ENCODE assay signal across 8 cellular contexts in the genomic region with DNA sequence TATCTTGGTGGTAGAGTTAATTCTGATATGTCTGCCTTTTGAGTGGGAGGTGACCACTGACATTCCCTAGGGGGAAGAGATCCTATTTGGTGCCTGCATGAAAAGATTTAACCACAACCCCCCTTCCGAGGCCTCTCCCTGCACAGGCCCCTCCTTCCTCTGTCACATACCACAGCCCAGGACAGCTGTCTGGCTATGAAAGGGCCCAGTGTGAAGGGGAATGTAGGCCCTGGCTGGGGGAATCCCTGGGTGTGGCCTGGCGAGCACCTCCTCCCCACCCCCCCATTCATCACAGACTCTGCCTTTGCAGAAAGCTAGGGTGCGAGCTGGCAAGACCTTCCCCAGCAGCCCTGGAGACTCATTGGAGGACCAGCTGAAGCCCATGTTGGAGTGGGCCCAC. TPM values are rescaled to one million over a fixed set of nuclear protein-coding genes. Genes with fewer than 3 reads are reported as not detected.
DNase-seq lines count a peak whose midpoint lies in the region; ATAC-seq and FAIRE-seq lines count a peak whose summit lies in the region.

No MANE protein-coding gene starts in this region.

- ATAC-seq in GM21423 (IDR thresholded peaks at IDR 0.05; ENCODE audit: unreplicated experiment) (peak; percentile 79), HG03139 (IDR thresholded peaks at IDR 0.05; ENCODE audit: unreplicated experiment) (no peak)

- DNase-seq in CMK (ENCODE audit: low read depth) (peak; percentile 83), NCI-H82 (lab: John Stamatoyannopoulos, UW) (peak; percentile 74), epidermal melanocyte (ENCODE audit: insufficient read length, low spot score) (peak; percentile 96), urothelium cell line (ENCODE audit: low spot score) (peak; percentile 79), G401 (ENCODE audit: low spot score) (no peak), T1000 (lab: John Stamatoyannopoulos, UW) (no peak)

- in situ Hi-C loops in G401 (cut with HindIII; ENCODE audit: low sequenced_read_pairs): loop anchor here (25.0 kb wide), 1 partner anchor 105 kb away; no protein-coding TSS in a partner anchor

- FAIRE-seq in urothelium cell line (lab: Jason Lieb, UNC): no peak

RNA-seq across cellular contexts. Expression of a gene that starts 27.4 kb away (rescaled TPM):
- 99.3 and 149 TPM in 2 replicates for total RNA-seq in G401 (2014; rRNA removed; shearing (Covaris generic))

RNA-seq across cellular contexts. Expression of a gene that starts 30.1 kb away (rescaled TPM):
- 23.4 and 29.1 TPM in 2 replicates for total RNA-seq in G401 (2014; rRNA removed; shearing (Covaris generic))

RNA-seq across cellular contexts. Expression of a gene that starts 49.0 kb away (rescaled TPM):
- total RNA-seq in G401 (2014; rRNA removed; shearing (Covaris generic)): 48.4 and 61.8 TPM in 2 replicates

Comparison
In these comparisons a context has a peak if more than half of its experiments do, and no peak if none do; other contexts are left out.
1. DNase-seq: peak in CMK (single experiment), NCI-H82 (single experiment), epidermal melanocyte (single experiment) and urothelium cell line (single experiment); none in G401 (single experiment) and T1000 (single experiment).